Comparison of ENCODE assay signal across 27 cellular contexts in the genomic region with DNA sequence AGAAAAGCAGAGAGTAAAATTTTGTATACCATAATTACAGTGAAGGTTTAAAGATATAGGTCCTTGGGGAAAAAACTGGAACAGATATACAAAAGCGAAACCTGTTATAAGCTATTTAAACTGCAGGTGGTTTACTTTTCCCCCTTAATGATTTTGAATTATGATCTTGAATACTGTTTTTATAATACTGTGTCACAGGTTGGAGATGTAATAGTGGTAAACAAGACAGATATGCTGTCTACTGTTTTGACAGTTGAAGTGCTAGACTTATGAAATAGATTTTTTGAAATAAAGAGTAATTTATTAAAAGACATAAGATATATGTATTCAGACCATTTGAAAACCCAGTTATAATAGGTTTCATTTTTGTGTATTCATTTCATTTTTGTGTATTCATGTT.
"Had no signal": no experiment of that assay in that cellular context is flagged by ENCODE, and none has a peak within 500 bp of the region (broad histone marks: within the 10 kb centered on the region; RNA-seq: fewer than 3 reads in every experiment).

No MANE protein-coding gene starts in this region.

- H3K27me3 ChIP-seq: ascending aorta, breast epithelium, cardiac muscle cell, colonic mucosa had no signal

- H3K9me3 ChIP-seq: ascending aorta, breast epithelium, colonic mucosa had no signal

- H3K27ac ChIP-seq: ascending aorta, breast epithelium, cardiac muscle cell, colonic mucosa had no signal

- DNase-seq: activated CD4-positive, alpha-beta memory T cell treated with anti-CD3 and anti-CD28 coated beads, Interleukin-2, amount 10 ng/mL, durations not matched to agents 7 days and 5 days; activated CD4-positive, alpha-beta T cell treated with anti-CD3 and anti-CD28 coated beads for 1 hour; activated CD4-positive, alpha-beta T cell treated with anti-CD3 and anti-CD28 coated beads for 4 hours; activated CD4-positive, alpha-beta T cell treated with anti-CD3 and anti-CD28 coated beads, Interleukin-2, amount 10 ng/mL, durations not matched to agents 7 days and 5 days; activated CD4-positive, alpha-beta T cell treated with anti-CD3 and anti-CD28 coated beads, Interleukin-2, amount 50 U/mL, for 4 hours; activated CD8-positive, alpha-beta memory T cell treated with anti-CD3 and anti-CD28 coated beads, Interleukin-2, amount 50 U/mL, for 48 hours; activated gamma-delta T cell; activated naive CD4-positive, alpha-beta T cell; activated naive CD4-positive, alpha-beta T cell treated with anti-CD3 and anti-CD28 coated beads, Interleukin-2, amount 10 ng/mL, durations not matched to agents 7 days and 5 days; activated naive CD8-positive, alpha-beta T cell treated with anti-CD3 and anti-CD28 coated beads, Interleukin-2, amount 10 ng/mL, durations not matched to agents 7 days and 5 days; activated T-cell treated with anti-CD3 and anti-CD28 coated beads for 4 hours; activated T-cell treated with anti-CD3 and anti-CD28 coated beads, Interleukin-2, amount 50 U/mL, for 24 hours; activated T-cell treated with anti-CD3 and anti-CD28 coated beads, Interleukin-2, amount 50 U/mL, for 72 hours; central memory CD4-positive, alpha-beta T cell; cerebellar nuclear complex; colonic mucosa; effector CD8-positive, alpha-beta T cell; endodermal cell; foreskin fibroblast; head of caudate nucleus; T1000 had no signal

- H3K4me1 ChIP-seq: ascending aorta, breast epithelium, colonic mucosa had no signal

- FAIRE-seq: frontal cortex had no signal

- ATAC-seq: activated naive CD4-positive, alpha-beta T cell treated with anti-CD3 and anti-CD28 coated beads, Interleukin-2, amount 50 U/mL, for 72 hours; activated T-cell treated with anti-CD3 and anti-CD28 coated beads, Interleukin-2, amount 50 U/mL, for 72 hours; esophagus mucosa had no signal

- H3K4me3 ChIP-seq: ascending aorta, breast epithelium, cardiac muscle cell, colonic mucosa had no signal

- H3K36me3 ChIP-seq: breast epithelium, colonic mucosa had no signal
